ENCODE assay signal across 1 cellular context in the genomic region with DNA sequence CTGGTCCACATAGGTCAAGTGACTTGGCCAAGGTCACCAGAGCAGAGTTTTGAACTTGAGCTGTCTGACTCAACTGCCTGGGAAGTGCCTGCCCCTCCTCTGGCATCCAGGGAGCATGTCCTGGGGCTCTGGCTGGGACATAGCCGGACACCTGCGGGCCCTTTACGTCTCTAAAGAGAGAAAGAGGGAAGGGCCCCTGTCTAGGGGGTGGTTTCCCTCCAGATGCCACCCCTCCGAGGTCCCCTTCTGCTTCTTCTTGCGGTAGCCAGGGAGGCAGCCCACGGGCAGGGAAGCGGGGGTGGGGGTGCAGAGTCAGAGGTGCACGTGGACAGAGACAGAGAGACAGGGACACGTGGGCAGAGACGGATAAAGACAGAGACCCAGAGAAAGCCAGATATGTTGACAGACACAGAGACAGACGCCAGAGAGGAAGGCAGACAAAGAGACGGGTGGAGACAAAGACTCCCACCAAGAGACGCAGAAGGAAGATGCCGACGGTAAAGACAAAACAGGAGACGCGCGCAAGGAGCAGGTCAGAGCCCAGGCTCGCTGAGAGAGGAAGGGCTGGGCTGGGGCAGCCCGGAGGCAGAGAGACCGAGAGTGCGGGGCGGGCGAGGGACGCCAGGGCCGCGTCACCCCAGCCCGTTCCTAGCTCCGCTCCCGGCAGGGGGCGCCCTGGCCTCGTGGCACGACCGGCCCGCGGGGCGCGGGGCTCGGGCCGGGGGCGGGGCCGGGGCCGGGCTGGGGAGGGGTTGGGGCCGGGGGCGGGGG.
TF ChIP-seq lines count a peak whose summit lies in the region.

No MANE protein-coding gene starts in this region.

TF ChIP-seq in H1, 55 proteins besides CTCF, POLR2A, EP300 and RAD21 (continued from another document):
- TF ChIP-seq KDM4A (IDR thresholded peaks at IDR 0.05; ENCODE audit: low read depth, low read length, severe bottlenecking) (no peak), BCL11A (IDR thresholded peaks at IDR 0.05; ENCODE audit: low read depth in 2 of 2, low read length in 2 of 2) (no peak), CHD1 (IDR thresholded peaks at IDR 0.05; ENCODE audit: low read depth, low read length) (no peak), SIN3A (conservative IDR thresholded peaks at IDR 0.05 in 1 of 2, IDR thresholded peaks at IDR 0.05 in 1 of 2; ENCODE audit: low read depth in 1 of 2, low read length in 2 of 2) (0 out of 4 replicates have a peak, but pooled peaks of 1 of the 2 experiments have one; percentile 51)
- TF ChIP-seq, protein P1, sequence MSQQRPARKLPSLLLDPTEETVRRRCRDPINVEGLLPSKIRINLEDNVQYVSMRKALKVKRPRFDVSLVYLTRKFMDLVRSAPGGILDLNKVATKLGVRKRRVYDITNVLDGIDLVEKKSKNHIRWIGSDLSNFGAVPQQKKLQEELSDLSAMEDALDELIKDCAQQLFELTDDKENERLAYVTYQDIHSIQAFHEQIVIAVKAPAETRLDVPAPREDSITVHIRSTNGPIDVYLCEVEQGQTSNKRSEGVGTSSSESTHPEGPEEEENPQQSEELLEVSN (IDR thresholded peaks at IDR 0.05), result peak; percentile 11; the same call in 1 of the 2 replicates
TF ChIP-seq in H1: peak in this region for 6.
